8 cellular contexts compared by ENCODE assay signal in genomic region chr15:75639191-75639708, GRCh38. TPM values are rescaled to one million over a fixed set of nuclear protein-coding genes. Genes with fewer than 3 reads are reported as not detected.
DNase-seq lines count a peak whose midpoint lies in the region; ATAC-seq, FAIRE-seq and TF ChIP-seq lines count a peak whose summit lies in the region.

No MANE protein-coding gene starts in this region.

- H3K36me3 Mint-ChIP-seq in activated T-helper 1 cell treated with anti-CD3 and anti-CD28 coated beads, Interleukin-12 subunit alpha, Interleukin-12 subunit beta, Interleukin-2, Interleukin-4 antibody, amounts not matched to agents 30 ng/mL and 10 ng/mL and 1 ng/mL, durations not matched to agents 14 hours and 24 hours and 36 hours (ENCODE audit: low read depth): peaks cover 16% of the 10 kb centered on the region
- H3K36me3 Mint-ChIP-seq in stimulated activated memory B cell treated with anti-CD40 and anti-IgM and Interleukin-4, amounts not matched to agents 10 μg/mL and 1 μg/mL and 100 μg/mL, for 72 hours: peaks cover 11% of the 10 kb centered on the region

- no peak for FAIRE-seq in GM12891 (lab: Jason Lieb, UNC)

- H3K4me1 ChIP-seq in iPS DF 6.9 (ENCODE audit: control insufficient read depth, insufficient read depth, low read length): peaks cover 6% of the 10 kb centered on the region; the same call in 1 of the 2 replicates

- peaks cover 3% of the 10 kb centered on the region for H3K27me3 Mint-ChIP-seq in activated T-helper 1 cell treated with anti-CD3 and anti-CD28 coated beads, Interleukin-12 subunit alpha, Interleukin-12 subunit beta, Interleukin-2, Interleukin-4 antibody, amounts not matched to agents 30 ng/mL and 10 ng/mL and 1 ng/mL, durations not matched to agents 14 hours and 24 hours and 36 hours (ENCODE audit: insufficient read depth)
- H3K27me3 Mint-ChIP-seq in stimulated activated memory B cell treated with anti-CD40 and anti-IgM and Interleukin-4, amounts not matched to agents 10 μg/mL and 1 μg/mL and 100 μg/mL, for 72 hours: no peaks in the 10 kb centered on the region

- H3K4me3 ChIP-seq in iPS DF 6.9 (ENCODE audit: low read length): peak overlapping the region; percentile 93

- no peaks in the 10 kb centered on the region for H3K9me3 Mint-ChIP-seq in activated T-helper 1 cell treated with anti-CD3 and anti-CD28 coated beads, Interleukin-12 subunit alpha, Interleukin-12 subunit beta, Interleukin-2, Interleukin-4 antibody, amounts not matched to agents 30 ng/mL and 10 ng/mL and 1 ng/mL, durations not matched to agents 14 hours and 24 hours and 36 hours
- H3K9me3 Mint-ChIP-seq in stimulated activated memory B cell treated with anti-CD40 and anti-IgM and Interleukin-4, amounts not matched to agents 10 μg/mL and 1 μg/mL and 100 μg/mL, for 72 hours: no peaks in the 10 kb centered on the region

- no peaks in the 10 kb centered on the region for H3K9me3 ChIP-seq in iPS DF 6.9 (ENCODE audit: control insufficient read depth, insufficient read depth, low read length)

- H3K27me3 ChIP-seq in iPS DF 6.9 (ENCODE audit: control insufficient read depth, insufficient read depth, low read length): no peaks in the 10 kb centered on the region

- H3K27ac Mint-ChIP-seq in activated T-helper 1 cell treated with anti-CD3 and anti-CD28 coated beads, Interleukin-12 subunit alpha, Interleukin-12 subunit beta, Interleukin-2, Interleukin-4 antibody, amounts not matched to agents 30 ng/mL and 10 ng/mL and 1 ng/mL, durations not matched to agents 14 hours and 24 hours and 36 hours: peak overlapping the region; percentile 94
- H3K27ac Mint-ChIP-seq in stimulated activated memory B cell treated with anti-CD40 and anti-IgM and Interleukin-4, amounts not matched to agents 10 μg/mL and 1 μg/mL and 100 μg/mL, for 72 hours: peak overlapping the region; percentile 97

- no peak overlapping the region for H3K27ac ChIP-seq in iPS DF 6.9 (ENCODE audit: low read length)

- no CpG with 5 or more reads among the region's 16 CpGs for WGBS in iPS DF 6.9 (ENCODE audit: insufficient coverage, insufficient read length)

- peaks cover 39% of the 10 kb centered on the region for H3K4me1 Mint-ChIP-seq in activated T-helper 1 cell treated with anti-CD3 and anti-CD28 coated beads, Interleukin-12 subunit alpha, Interleukin-12 subunit beta, Interleukin-2, Interleukin-4 antibody, amounts not matched to agents 30 ng/mL and 10 ng/mL and 1 ng/mL, durations not matched to agents 14 hours and 24 hours and 36 hours (ENCODE audit: low read depth)
- H3K4me1 Mint-ChIP-seq in stimulated activated memory B cell treated with anti-CD40 and anti-IgM and Interleukin-4, amounts not matched to agents 10 μg/mL and 1 μg/mL and 100 μg/mL, for 72 hours: peaks cover 50% of the 10 kb centered on the region

- H3K4me3 Mint-ChIP-seq in activated T-helper 1 cell treated with anti-CD3 and anti-CD28 coated beads, Interleukin-12 subunit alpha, Interleukin-12 subunit beta, Interleukin-2, Interleukin-4 antibody, amounts not matched to agents 30 ng/mL and 10 ng/mL and 1 ng/mL, durations not matched to agents 14 hours and 24 hours and 36 hours: peak overlapping the region; percentile 90
- peak overlapping the region; percentile 94 for H3K4me3 Mint-ChIP-seq in stimulated activated memory B cell treated with anti-CD40 and anti-IgM and Interleukin-4, amounts not matched to agents 10 μg/mL and 1 μg/mL and 100 μg/mL, for 72 hours

- ATAC-seq in stimulated activated memory B cell treated with anti-CD40 and anti-IgM and Interleukin-4, amounts not matched to agents 10 μg/mL and 1 μg/mL and 100 μg/mL, for 72 hours: no peak

- DNase-seq in NCI-H2171 treated with DMSO at 0.1 percent for 48 hours (lab: John Stamatoyannopoulos, UW): peak; percentile 55
- no peak for DNase-seq in NCI-H2171 (lab: John Stamatoyannopoulos, UW)
- no peak for DNase-seq in activated T-helper 1 cell treated with anti-CD3 and anti-CD28 coated beads, Interleukin-12 subunit alpha, Interleukin-12 subunit beta, Interleukin-2, Interleukin-4 antibody, amounts not matched to agents 30 ng/mL and 10 ng/mL and 1 ng/mL, durations not matched to agents 14 hours and 24 hours and 36 hours (ENCODE audit: low spot score)
- DNase-seq in iPS DF 6.9 (ENCODE audit: low read depth, low spot score): no peak
- DNase-seq in GM12891 (ENCODE audit: insufficient read length, low spot score): no peak
- no peak for DNase-seq in SHP77 (lab: John Stamatoyannopoulos, UW)
- DNase-seq in NOMO-1 treated with dmso at 0.1 percent for 144 hours (lab: John Stamatoyannopoulos, UW; ENCODE audit: unreplicated experiment): no peak

- intact Hi-C loops in activated T-helper 1 cell treated with anti-CD3 and anti-CD28 coated beads, Interleukin-12 subunit alpha, Interleukin-12 subunit beta, Interleukin-2, Interleukin-4 antibody, amounts not matched to agents 30 ng/mL and 10 ng/mL and 1 ng/mL, durations not matched to agents 14 hours and 24 hours and 36 hours (cut with micrococcal nuclease): loop anchor here (1.0 to 5.0 kb wide), 2 partner anchors 8 to 437 kb away; partner anchors contain the start of genes C15orf39 and SNX33

- TF ChIP-seq POLR2A in GM12891 (IDR thresholded peaks at IDR 0.05; ENCODE audit: low read depth, low read length): no peak

- no peaks in the 10 kb centered on the region for H3K36me3 ChIP-seq in iPS DF 6.9 (ENCODE audit: control insufficient read depth, insufficient read depth, low read length)

TF ChIP-seq in GM12891, 5 proteins besides CTCF, POLR2A, EP300 and RAD21:
- TF ChIP-seq POLR2AphosphoS5 (IDR thresholded peaks at IDR 0.05; ENCODE audit: low read depth, low read length) (no peak), TAF1 (IDR thresholded peaks at IDR 0.05; ENCODE audit: low read depth, low read length) (no peak), POU2F2 (IDR thresholded peaks at IDR 0.05; ENCODE audit: low read depth, low read length) (no peak), PAX5 (IDR thresholded peaks at IDR 0.05; ENCODE audit: insufficient read depth, low read length, severe bottlenecking) (no peak), SPI1 (IDR thresholded peaks at IDR 0.05; ENCODE audit: low read depth, low read length) (no peak)

RNA-seq across cellular contexts. Expression of gene IMP3, which starts 0.8 kb away (rescaled TPM):
- 110 and 113 TPM in 2 replicates for total RNA-seq in activated T-helper 1 cell treated with anti-CD3 and anti-CD28 coated beads, Interleukin-12 subunit alpha, Interleukin-12 subunit beta, Interleukin-2, Interleukin-4 antibody, amounts not matched to agents 30 ng/mL and 10 ng/mL and 1 ng/mL, durations not matched to agents 14 hours and 24 hours and 36 hours
- polyA plus RNA-seq in GM12891 (2012; ENCODE audit: low read depth, missing spikeins): 62.4 TPM

RNA-seq across cellular contexts. Expression of gene SNX33, which starts 8.5 kb away (rescaled TPM):
- 5.4 and 6.2 TPM in 2 replicates for total RNA-seq in activated T-helper 1 cell treated with anti-CD3 and anti-CD28 coated beads, Interleukin-12 subunit alpha, Interleukin-12 subunit beta, Interleukin-2, Interleukin-4 antibody, amounts not matched to agents 30 ng/mL and 10 ng/mL and 1 ng/mL, durations not matched to agents 14 hours and 24 hours and 36 hours
- 0.32 TPM for polyA plus RNA-seq in GM12891 (2012; ENCODE audit: low read depth, missing spikeins)

RNA-seq across cellular contexts. Expression of gene SNUPN, which starts 13.7 kb away (rescaled TPM):
- total RNA-seq in activated T-helper 1 cell treated with anti-CD3 and anti-CD28 coated beads, Interleukin-12 subunit alpha, Interleukin-12 subunit beta, Interleukin-2, Interleukin-4 antibody, amounts not matched to agents 30 ng/mL and 10 ng/mL and 1 ng/mL, durations not matched to agents 14 hours and 24 hours and 36 hours: 30.8 and 34.1 TPM in 2 replicates
- polyA plus RNA-seq in GM12891 (2012; ENCODE audit: low read depth, missing spikeins): 19.9 TPM
